In genomic region chr7:105016083-105017075, GRCh38 we compare ENCODE assay signal across 8 cellular contexts. TPM values are rescaled to one million over a fixed set of nuclear protein-coding genes. Genes with fewer than 3 reads are reported as not detected.
DNase-seq lines count a peak whose midpoint lies in the region; ATAC-seq and TF ChIP-seq lines count a peak whose summit lies in the region.

No MANE protein-coding gene starts in this region.

- peaks cover 31% of the 10 kb centered on the region for H4K20me1 ChIP-seq in DND-41 (ENCODE audit: insufficient read depth, low read length)

- H3K4me1 ChIP-seq in DND-41 (ENCODE audit: insufficient read depth, low read length) = peaks cover 47% of the 10 kb centered on the region
- peaks cover 27 to 28% of the 10 kb centered on the region in 2 donors for H3K4me1 ChIP-seq in duodenal mucosa (ENCODE audit: control insufficient read depth in 1 of 2, insufficient read depth in 2 of 2, low read length in 2 of 2)
- peaks cover 6% of the 10 kb centered on the region for H3K4me1 ChIP-seq in ovary (ENCODE audit: insufficient read depth)

- DNase-seq in DND-41 (no peak), NCI-H2227 treated with DMSO at 0.1 percent for 48 hours (lab: John Stamatoyannopoulos, UW) (peak; percentile 24), ovary (no peak), NCI-H526 treated with DMSO at 0.1 percent for 48 hours (lab: John Stamatoyannopoulos, UW) (no peak), midbrain (lab: John Stamatoyannopoulos, UW) (no peak), head of caudate nucleus (no peak), GOT3 (lab: John Stamatoyannopoulos, UW) (no peak)

- H3K27ac ChIP-seq in DND-41 (ENCODE audit: low read length) = peak overlapping the region; percentile 98
- H3K27ac ChIP-seq in duodenal mucosa (ENCODE audit: low read depth, low read length) = peak overlapping the region; percentile 35
- peak overlapping the region in 1 of 2 donors; percentile 98 for H3K27ac ChIP-seq in ovary

- H3K4me3 ChIP-seq in DND-41 (ENCODE audit: low read depth in 1 of 2, low read length in 2 of 2) (peak overlapping the region; percentile 83 to 91), duodenal mucosa (ENCODE audit: low read depth in 1 of 2, low read length in 2 of 2) (peak overlapping the region; percentile 91 to 96), ovary (peak overlapping the region; percentile 67)

- TF ChIP-seq EP300 in ovary (IDR thresholded peaks at IDR 0.05) = no peak

- peak overlapping the region; percentile 62 for H3K4me2 ChIP-seq in DND-41 (ENCODE audit: insufficient read depth, low read length)

- TF ChIP-seq CTCF in DND-41 (IDR thresholded peaks at IDR 0.05; ENCODE audit: borderline replicate concordance, extremely low read depth, low read length, poor library complexity, severe bottlenecking) = no peak
- TF ChIP-seq CTCF in ovary (IDR thresholded peaks at IDR 0.05) = no peak

- H3K27me3 ChIP-seq in DND-41 (ENCODE audit: insufficient read depth, low read length, poor library complexity) = no peaks in the 10 kb centered on the region
- H3K27me3 ChIP-seq in duodenal mucosa (ENCODE audit: control insufficient read depth in 1 of 2, insufficient read depth in 2 of 2, low read length in 2 of 2) = no peaks in the 10 kb centered on the region
- H3K27me3 ChIP-seq in ovary = no peaks in the 10 kb centered on the region

- WGBS in ovary, 3 donors = 4 to 7% (median 6%) methylated on average over 6 of the region's 6 CpGs

- no peaks in the 10 kb centered on the region for H3K9me3 ChIP-seq in DND-41 (ENCODE audit: insufficient read depth, low read length, severe bottlenecking)
- H3K9me3 ChIP-seq in duodenal mucosa (ENCODE audit: control insufficient read depth in 1 of 2, low read length in 2 of 2) = no peaks in the 10 kb centered on the region
- H3K9me3 ChIP-seq in ovary = no peaks in the 10 kb centered on the region

- H3K79me2 ChIP-seq in DND-41 (ENCODE audit: insufficient read depth, low read length) = peaks cover 82% of the 10 kb centered on the region

- no peak for ATAC-seq in DND-41 (ENCODE audit: insufficient read depth, low read depth)

- H3K9ac ChIP-seq in DND-41 (ENCODE audit: low read depth, low read length) (peak overlapping the region; percentile 90), duodenal mucosa (ENCODE audit: low read depth in 1 of 2, low read length in 2 of 2) (peak overlapping the region; percentile 95 to 98)

- intact Hi-C loops in ovary (cut with DNase I) = no loop called here
- intact Hi-C loops in head of caudate nucleus (cut with DNase I) = no loop called here

- H3K36me3 ChIP-seq in DND-41 (ENCODE audit: insufficient read depth, low read length) = peaks cover 23% of the 10 kb centered on the region; the same call in 1 of the 2 replicates
- no peaks in the 10 kb centered on the region for H3K36me3 ChIP-seq in duodenal mucosa (ENCODE audit: control insufficient read depth in 1 of 2, insufficient read depth in 2 of 2, low read length in 2 of 2)
- H3K36me3 ChIP-seq in ovary = no peaks in the 10 kb centered on the region

- no peak for TF ChIP-seq POLR2A in ovary (IDR thresholded peaks at IDR 0.05)

- H2AFZ ChIP-seq in DND-41 (ENCODE audit: low read depth, low read length) = no peak overlapping the region

RNA-seq across cellular contexts. Expression of gene KMT2E, which starts 2.4 kb away (rescaled TPM):
- 100 to 1,000 TPM in 6 of 7 donors, 10 to 100 TPM in 1; 97.4 to 152 (median 113) TPM for total RNA-seq in ovary
- polyA plus RNA-seq in ovary = 10 to 100 TPM; 35.2 to 56.8 TPM
